Comparison of ENCODE assay signal across 1 cellular context in the genomic region with DNA sequence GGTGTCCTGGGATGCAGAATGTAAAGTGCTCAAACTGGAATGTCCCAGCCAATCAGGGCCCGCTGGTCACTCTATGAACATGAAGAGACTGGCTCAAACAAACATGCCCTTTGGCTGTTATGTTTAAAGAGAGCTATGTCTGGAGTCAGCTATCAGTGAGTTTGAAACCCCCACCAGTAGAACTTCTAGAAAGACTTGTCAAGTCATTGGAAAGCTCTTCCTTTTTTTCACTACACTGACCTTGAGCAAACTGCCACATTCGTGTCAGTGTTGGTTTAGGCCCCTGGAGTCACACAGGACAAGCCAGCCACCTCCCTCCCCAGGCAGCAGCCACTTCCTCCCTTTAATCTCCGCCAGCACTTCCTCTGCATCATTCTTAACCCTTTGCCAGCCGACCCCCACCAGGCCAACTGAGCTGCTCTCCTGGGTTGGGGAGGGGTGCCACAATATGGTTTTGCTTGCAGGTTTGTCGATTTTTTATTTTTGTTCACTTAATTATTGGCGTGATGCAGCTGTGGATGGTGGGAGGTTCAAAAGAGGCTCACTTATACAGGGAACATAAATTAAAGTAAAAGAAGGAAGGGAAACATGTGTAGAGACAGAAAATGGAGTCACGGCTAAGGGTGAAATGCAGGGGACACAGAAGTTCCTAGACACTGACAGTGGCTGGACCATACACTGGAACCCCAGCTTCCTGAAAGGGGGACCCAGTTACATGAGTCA.
TF ChIP-seq lines count a peak whose summit lies in the region.

No MANE protein-coding gene starts in this region.

TF ChIP-seq in HepG2, 621 proteins besides CTCF, POLR2A, EP300 and RAD21 (continued from another document and continues in another):
- TF ChIP-seq, protein P1, sequence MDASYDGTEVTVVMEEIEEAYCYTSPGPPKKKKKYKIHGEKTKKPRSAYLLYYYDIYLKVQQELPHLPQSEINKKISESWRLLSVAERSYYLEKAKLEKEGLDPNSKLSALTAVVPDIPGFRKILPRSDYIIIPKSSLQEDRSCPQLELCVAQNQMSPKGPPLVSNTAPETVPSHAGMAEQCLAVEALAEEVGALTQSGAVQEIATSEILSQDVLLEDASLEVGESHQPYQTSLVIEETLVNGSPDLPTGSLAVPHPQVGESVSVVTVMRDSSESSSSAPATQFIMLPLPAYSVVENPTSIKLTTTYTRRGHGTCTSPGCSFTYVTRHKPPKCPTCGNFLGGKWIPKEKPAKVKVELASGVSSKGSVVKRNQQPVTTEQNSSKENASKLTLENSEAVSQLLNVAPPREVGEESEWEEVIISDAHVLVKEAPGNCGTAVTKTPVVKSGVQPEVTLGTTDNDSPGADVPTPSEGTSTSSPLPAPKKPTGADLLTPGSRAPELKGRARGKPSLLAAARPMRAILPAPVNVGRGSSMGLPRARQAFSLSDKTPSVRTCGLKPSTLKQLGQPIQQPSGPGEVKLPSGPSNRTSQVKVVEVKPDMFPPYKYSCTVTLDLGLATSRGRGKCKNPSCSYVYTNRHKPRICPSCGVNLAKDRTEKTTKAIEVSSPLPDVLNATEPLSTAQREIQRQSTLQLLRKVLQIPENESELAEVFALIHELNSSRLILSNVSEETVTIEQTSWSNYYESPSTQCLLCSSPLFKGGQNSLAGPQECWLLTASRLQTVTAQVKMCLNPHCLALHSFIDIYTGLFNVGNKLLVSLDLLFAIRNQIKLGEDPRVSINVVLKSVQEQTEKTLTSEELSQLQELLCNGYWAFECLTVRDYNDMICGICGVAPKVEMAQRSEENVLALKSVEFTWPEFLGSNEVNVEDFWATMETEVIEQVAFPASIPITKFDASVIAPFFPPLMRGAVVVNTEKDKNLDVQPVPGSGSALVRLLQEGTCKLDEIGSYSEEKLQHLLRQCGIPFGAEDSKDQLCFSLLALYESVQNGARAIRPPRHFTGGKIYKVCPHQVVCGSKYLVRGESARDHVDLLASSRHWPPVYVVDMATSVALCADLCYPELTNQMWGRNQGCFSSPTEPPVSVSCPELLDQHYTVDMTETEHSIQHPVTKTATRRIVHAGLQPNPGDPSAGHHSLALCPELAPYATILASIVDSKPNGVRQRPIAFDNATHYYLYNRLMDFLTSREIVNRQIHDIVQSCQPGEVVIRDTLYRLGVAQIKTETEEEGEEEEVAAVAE (CRISPR knock-in tag; IDR thresholded peaks at IDR 0.05; ENCODE audit: borderline replicate concordance), result 0 out of 2 replicates have a peak, but pooled peaks have one; percentile 27
- TF ChIP-seq ZNF737 (CRISPR knock-in tag; IDR thresholded peaks at IDR 0.05; ENCODE audit: borderline replicate concordance) (no peak), ZFP36L1 (CRISPR knock-in tag; IDR thresholded peaks at IDR 0.05) (peak; percentile 70; the same call in 1 of the 2 replicates), CREB1 (IDR thresholded peaks at IDR 0.05) (no peak), CREB1 (CRISPR knock-in tag; IDR thresholded peaks at IDR 0.05) (no peak), KMT2A (CRISPR knock-in tag; IDR thresholded peaks at IDR 0.05) (no peak), ZNF256 (CRISPR knock-in tag; conservative IDR thresholded peaks at IDR 0.05) (no peak), NFYB (CRISPR knock-in tag; IDR thresholded peaks at IDR 0.05) (peak; percentile 85), ZSCAN25 (CRISPR knock-in tag; IDR thresholded peaks at IDR 0.05) (no peak), HOXA5 (CRISPR knock-in tag; IDR thresholded peaks at IDR 0.05) (peak; percentile 45; the same call in 1 of the 2 replicates), HMGA1 (CRISPR knock-in tag; conservative IDR thresholded peaks at IDR 0.05) (no peak), ZC3H4 (CRISPR knock-in tag; IDR thresholded peaks at IDR 0.05; ENCODE audit: borderline replicate concordance) (no peak), GATAD1 (CRISPR knock-in tag; IDR thresholded peaks at IDR 0.05) (no peak), YEATS2 (CRISPR knock-in tag; IDR thresholded peaks at IDR 0.05; ENCODE audit: borderline replicate concordance) (peak; percentile 26; the same call in 1 of the 2 replicates), SMARCC2 (IDR thresholded peaks at IDR 0.05) (no peak), ZSCAN9 (CRISPR knock-in tag; IDR thresholded peaks at IDR 0.05; ENCODE audit: borderline replicate concordance) (no peak), HNRNPH1 (optimal IDR thresholded peaks at IDR 0.05; ENCODE audit: low read depth, low read length) (no peak), ZNF232 (CRISPR knock-in tag; IDR thresholded peaks at IDR 0.05; ENCODE audit: borderline replicate concordance) (no peak), SP2 (CRISPR knock-in tag; IDR thresholded peaks at IDR 0.05) (no peak), ZSCAN22 (CRISPR knock-in tag; IDR thresholded peaks at IDR 0.05) (no peak), CENPT (CRISPR knock-in tag; IDR thresholded peaks at IDR 0.05; ENCODE audit: low read depth) (no peak), HMG20B (CRISPR knock-in tag; conservative IDR thresholded peaks at IDR 0.05) (peak; percentile 70), THAP11 (CRISPR knock-in tag; IDR thresholded peaks at IDR 0.05) (peak; percentile 42; the same call in 1 of the 2 replicates), PHF20 (CRISPR knock-in tag; IDR thresholded peaks at IDR 0.05) (no peak)
- TF ChIP-seq, protein P2, sequence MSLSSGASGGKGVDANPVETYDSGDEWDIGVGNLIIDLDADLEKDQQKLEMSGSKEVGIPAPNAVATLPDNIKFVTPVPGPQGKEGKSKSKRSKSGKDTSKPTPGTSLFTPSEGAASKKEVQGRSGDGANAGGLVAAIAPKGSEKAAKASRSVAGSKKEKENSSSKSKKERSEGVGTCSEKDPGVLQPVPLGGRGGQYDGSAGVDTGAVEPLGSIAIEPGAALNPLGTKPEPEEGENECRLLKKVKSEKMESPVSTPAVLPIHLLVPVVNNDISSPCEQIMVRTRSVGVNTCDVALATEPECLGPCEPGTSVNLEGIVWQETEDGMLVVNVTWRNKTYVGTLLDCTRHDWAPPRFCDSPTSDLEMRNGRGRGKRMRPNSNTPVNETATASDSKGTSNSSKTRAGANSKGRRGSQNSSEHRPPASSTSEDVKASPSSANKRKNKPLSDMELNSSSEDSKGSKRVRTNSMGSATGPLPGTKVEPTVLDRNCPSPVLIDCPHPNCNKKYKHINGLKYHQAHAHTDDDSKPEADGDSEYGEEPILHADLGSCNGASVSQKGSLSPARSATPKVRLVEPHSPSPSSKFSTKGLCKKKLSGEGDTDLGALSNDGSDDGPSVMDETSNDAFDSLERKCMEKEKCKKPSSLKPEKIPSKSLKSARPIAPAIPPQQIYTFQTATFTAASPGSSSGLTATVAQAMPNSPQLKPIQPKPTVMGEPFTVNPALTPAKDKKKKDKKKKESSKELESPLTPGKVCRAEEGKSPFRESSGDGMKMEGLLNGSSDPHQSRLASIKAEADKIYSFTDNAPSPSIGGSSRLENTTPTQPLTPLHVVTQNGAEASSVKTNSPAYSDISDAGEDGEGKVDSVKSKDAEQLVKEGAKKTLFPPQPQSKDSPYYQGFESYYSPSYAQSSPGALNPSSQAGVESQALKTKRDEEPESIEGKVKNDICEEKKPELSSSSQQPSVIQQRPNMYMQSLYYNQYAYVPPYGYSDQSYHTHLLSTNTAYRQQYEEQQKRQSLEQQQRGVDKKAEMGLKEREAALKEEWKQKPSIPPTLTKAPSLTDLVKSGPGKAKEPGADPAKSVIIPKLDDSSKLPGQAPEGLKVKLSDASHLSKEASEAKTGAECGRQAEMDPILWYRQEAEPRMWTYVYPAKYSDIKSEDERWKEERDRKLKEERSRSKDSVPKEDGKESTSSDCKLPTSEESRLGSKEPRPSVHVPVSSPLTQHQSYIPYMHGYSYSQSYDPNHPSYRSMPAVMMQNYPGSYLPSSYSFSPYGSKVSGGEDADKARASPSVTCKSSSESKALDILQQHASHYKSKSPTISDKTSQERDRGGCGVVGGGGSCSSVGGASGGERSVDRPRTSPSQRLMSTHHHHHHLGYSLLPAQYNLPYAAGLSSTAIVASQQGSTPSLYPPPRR (CRISPR knock-in tag; IDR thresholded peaks at IDR 0.05; ENCODE audit: borderline replicate concordance), result peak; percentile 90
- TF ChIP-seq, protein P3, sequence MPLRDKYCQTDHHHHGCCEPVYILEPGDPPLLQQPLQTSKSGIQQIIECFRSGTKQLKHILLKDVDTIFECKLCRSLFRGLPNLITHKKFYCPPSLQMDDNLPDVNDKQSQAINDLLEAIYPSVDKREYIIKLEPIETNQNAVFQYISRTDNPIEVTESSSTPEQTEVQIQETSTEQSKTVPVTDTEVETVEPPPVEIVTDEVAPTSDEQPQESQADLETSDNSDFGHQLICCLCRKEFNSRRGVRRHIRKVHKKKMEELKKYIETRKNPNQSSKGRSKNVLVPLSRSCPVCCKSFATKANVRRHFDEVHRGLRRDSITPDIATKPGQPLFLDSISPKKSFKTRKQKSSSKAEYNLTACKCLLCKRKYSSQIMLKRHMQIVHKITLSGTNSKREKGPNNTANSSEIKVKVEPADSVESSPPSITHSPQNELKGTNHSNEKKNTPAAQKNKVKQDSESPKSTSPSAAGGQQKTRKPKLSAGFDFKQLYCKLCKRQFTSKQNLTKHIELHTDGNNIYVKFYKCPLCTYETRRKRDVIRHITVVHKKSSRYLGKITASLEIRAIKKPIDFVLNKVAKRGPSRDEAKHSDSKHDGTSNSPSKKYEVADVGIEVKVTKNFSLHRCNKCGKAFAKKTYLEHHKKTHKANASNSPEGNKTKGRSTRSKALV (CRISPR knock-in tag; IDR thresholded peaks at IDR 0.05), result no peak
- TF ChIP-seq, protein P4, sequence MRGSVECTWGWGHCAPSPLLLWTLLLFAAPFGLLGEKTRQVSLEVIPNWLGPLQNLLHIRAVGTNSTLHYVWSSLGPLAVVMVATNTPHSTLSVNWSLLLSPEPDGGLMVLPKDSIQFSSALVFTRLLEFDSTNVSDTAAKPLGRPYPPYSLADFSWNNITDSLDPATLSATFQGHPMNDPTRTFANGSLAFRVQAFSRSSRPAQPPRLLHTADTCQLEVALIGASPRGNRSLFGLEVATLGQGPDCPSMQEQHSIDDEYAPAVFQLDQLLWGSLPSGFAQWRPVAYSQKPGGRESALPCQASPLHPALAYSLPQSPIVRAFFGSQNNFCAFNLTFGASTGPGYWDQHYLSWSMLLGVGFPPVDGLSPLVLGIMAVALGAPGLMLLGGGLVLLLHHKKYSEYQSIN (CRISPR knock-in tag; IDR thresholded peaks at IDR 0.05; ENCODE audit: borderline replicate concordance), result no peak
- TF ChIP-seq, protein P5, sequence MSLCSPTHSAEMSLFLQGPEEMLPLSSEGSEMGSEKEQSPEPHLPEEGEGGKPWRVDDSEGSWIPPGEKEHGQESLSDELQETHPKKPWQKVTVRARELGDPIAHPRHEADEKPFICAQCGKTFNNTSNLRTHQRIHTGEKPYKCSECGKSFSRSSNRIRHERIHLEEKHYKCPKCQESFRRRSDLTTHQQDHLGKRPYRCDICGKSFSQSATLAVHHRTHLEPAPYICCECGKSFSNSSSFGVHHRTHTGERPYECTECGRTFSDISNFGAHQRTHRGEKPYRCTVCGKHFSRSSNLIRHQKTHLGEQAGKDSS (CRISPR knock-in tag; IDR thresholded peaks at IDR 0.05; ENCODE audit: borderline replicate concordance, low read depth), result peak; percentile 64; the same call in 1 of the 2 replicates
- TF ChIP-seq, protein P6, sequence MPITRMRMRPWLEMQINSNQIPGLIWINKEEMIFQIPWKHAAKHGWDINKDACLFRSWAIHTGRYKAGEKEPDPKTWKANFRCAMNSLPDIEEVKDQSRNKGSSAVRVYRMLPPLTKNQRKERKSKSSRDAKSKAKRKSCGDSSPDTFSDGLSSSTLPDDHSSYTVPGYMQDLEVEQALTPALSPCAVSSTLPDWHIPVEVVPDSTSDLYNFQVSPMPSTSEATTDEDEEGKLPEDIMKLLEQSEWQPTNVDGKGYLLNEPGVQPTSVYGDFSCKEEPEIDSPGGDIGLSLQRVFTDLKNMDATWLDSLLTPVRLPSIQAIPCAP (CRISPR knock-in tag; IDR thresholded peaks at IDR 0.05; ENCODE audit: low read depth), result no peak
- TF ChIP-seq, protein P7, sequence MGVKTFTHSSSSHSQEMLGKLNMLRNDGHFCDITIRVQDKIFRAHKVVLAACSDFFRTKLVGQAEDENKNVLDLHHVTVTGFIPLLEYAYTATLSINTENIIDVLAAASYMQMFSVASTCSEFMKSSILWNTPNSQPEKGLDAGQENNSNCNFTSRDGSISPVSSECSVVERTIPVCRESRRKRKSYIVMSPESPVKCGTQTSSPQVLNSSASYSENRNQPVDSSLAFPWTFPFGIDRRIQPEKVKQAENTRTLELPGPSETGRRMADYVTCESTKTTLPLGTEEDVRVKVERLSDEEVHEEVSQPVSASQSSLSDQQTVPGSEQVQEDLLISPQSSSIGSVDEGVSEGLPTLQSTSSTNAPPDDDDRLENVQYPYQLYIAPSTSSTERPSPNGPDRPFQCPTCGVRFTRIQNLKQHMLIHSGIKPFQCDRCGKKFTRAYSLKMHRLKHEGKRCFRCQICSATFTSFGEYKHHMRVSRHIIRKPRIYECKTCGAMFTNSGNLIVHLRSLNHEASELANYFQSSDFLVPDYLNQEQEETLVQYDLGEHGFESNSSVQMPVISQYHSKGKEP (CRISPR knock-in tag; IDR thresholded peaks at IDR 0.05), result no peak
- TF ChIP-seq, protein P8, sequence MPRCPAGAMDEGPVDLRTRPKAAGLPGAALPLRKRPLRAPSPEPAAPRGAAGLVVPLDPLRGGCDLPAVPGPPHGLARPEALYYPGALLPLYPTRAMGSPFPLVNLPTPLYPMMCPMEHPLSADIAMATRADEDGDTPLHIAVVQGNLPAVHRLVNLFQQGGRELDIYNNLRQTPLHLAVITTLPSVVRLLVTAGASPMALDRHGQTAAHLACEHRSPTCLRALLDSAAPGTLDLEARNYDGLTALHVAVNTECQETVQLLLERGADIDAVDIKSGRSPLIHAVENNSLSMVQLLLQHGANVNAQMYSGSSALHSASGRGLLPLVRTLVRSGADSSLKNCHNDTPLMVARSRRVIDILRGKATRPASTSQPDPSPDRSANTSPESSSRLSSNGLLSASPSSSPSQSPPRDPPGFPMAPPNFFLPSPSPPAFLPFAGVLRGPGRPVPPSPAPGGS (CRISPR knock-in tag; IDR thresholded peaks at IDR 0.05), result no peak
- TF ChIP-seq, protein P9, sequence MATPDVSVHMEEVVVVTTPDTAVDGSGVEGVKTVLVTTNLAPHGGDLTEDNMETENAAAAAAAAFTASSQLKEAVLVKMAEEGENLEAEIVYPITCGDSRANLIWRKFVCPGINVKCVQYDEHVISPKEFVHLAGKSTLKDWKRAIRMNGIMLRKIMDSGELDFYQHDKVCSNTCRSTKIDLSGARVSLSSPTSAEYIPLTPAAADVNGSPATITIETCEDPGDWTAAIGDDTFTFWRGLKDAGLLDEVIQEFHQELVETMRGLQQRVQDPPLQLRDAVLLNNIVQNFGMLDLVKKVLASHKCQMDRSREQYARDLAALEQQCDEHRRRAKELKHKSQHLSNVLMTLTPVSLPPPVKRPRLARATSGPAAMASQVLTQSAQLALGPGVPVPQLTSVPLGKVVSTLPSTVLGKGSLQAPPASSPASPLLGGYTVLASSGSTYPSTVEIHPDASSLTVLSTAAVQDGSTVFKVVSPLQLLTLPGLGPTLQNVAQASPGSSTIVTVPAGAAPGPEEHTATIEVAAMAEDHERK (CRISPR knock-in tag; IDR thresholded peaks at IDR 0.05; ENCODE audit: low read depth), result no peak
- TF ChIP-seq, protein P10, sequence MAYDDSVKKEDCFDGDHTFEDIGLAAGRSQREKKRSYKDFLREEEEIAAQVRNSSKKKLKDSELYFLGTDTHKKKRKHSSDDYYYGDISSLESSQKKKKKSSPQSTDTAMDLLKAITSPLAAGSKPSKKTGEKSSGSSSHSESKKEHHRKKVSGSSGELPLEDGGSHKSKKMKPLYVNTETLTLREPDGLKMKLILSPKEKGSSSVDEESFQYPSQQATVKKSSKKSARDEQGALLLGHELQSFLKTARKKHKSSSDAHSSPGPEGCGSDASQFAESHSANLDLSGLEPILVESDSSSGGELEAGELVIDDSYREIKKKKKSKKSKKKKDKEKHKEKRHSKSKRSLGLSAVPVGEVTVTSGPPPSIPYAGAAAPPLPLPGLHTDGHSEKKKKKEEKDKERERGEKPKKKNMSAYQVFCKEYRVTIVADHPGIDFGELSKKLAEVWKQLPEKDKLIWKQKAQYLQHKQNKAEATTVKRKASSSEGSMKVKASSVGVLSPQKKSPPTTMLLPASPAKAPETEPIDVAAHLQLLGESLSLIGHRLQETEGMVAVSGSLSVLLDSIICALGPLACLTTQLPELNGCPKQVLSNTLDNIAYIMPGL (CRISPR knock-in tag; IDR thresholded peaks at IDR 0.05; ENCODE audit: borderline replicate concordance in 1 of 2, low read depth in 1 of 2), result peak; percentile 28 to 44; a peak in 1 of 4 replicates
